In genomic region chr4:14582658-14583057, GRCh38 we compare ENCODE assay signal across 22 cellular contexts.
"Had no signal": no experiment of that assay in that cellular context is flagged by ENCODE, and none has a peak within 500 bp of the region (broad histone marks: within the 10 kb centered on the region; RNA-seq: fewer than 3 reads in every experiment).

No MANE protein-coding gene starts in this region.

- H3K27ac Mint-ChIP-seq: activated naive CD4-positive, alpha-beta T cell treated with anti-CD3 and anti-CD28 coated beads, Interleukin-2, amount 50 U/mL, for 72 hours; brain; immature natural killer cell had no signal

- DNase-seq: activated CD4-positive, alpha-beta T cell treated with anti-CD3 and anti-CD28 coated beads, Interleukin-2, amount 50 U/mL, for 1 hour; activated CD4-positive, CD25-positive, alpha-beta regulatory T cell treated with anti-CD3 and anti-CD28 coated beads, Interleukin-2, amount 50 U/mL, for 72 hours; activated T-cell treated with anti-CD3 and anti-CD28 coated beads, Interleukin-2, amount 50 U/mL, for 1 hour; aorta; central memory CD4-positive, alpha-beta T cell; dermis blood vessel endothelial cell; effector CD8-positive, alpha-beta T cell; erythroblast; foreskin fibroblast; glutamatergic neuron; immature natural killer cell; mesenchymal stem cell; mucosa of descending colon; occipital lobe; retina; spleen; stimulated activated CD4-positive, alpha-beta T cell treated with anti-CD3 and anti-CD28 coated beads, Interleukin-4, amount 100 ng/mL, for 1 hour; stimulated activated naive CD8-positive, alpha-beta T cell treated with anti-CD3 and anti-CD28 coated beads, Interleukin-15, Interleukin-2, amounts not matched to agents 100 U/mL and 50 U/mL, for 24 hours; WERI-Rb-1 had no signal

- H3K36me3 Mint-ChIP-seq: activated naive CD4-positive, alpha-beta T cell treated with anti-CD3 and anti-CD28 coated beads, Interleukin-2, amount 50 U/mL, for 72 hours; brain; immature natural killer cell had no signal

- ATAC-seq: activated naive CD4-positive, alpha-beta T cell treated with anti-CD3 and anti-CD28 coated beads, Interleukin-2, amount 50 U/mL, for 72 hours; mucosa of descending colon; stimulated activated naive CD8-positive, alpha-beta T cell treated with anti-CD3 and anti-CD28 coated beads, Interleukin-15, Interleukin-2, amounts not matched to agents 100 U/mL and 50 U/mL, for 24 hours had no signal

- H3K27ac ChIP-seq: hepatocyte, spleen, WERI-Rb-1 had no signal

- H2AFZ ChIP-seq: hepatocyte had no signal

- H3K27me3 ChIP-seq: hepatocyte, spleen had no signal

- H3K4me3 ChIP-seq: hepatocyte, mucosa of descending colon, spleen had no signal

- H3K4me2 ChIP-seq: hepatocyte had no signal

- H3K4me3 Mint-ChIP-seq: brain, immature natural killer cell had no signal

- H3K9me3 ChIP-seq: mucosa of descending colon had no signal

- H3K36me3 ChIP-seq: spleen, WERI-Rb-1 had no signal

- H3K4me1 Mint-ChIP-seq: immature natural killer cell had no signal

- H3K4me1 ChIP-seq: spleen had no signal

- H3K79me2 ChIP-seq: hepatocyte had no signal
